12 cellular contexts compared by ENCODE assay signal in genomic region chr12:11771895-11772502, GRCh38.
DNase-seq lines count a peak whose midpoint lies in the region; ATAC-seq, FAIRE-seq and TF ChIP-seq lines count a peak whose summit lies in the region.
"Had no signal": no experiment of that assay in that cellular context is flagged by ENCODE, and none has a peak within 500 bp of the region (broad histone marks: within the 10 kb centered on the region; RNA-seq: fewer than 3 reads in every experiment).

No MANE protein-coding gene starts in this region.

- H3K4me3 ChIP-seq in brain microvascular endothelial cell (ENCODE audit: low read depth, low read length) (no peak overlapping the region), rectal smooth muscle tissue (ENCODE audit: low read length) (no peak overlapping the region), SK-N-SH (ENCODE audit: low read depth in 2 of 2, low read length in 1 of 2) (no peak overlapping the region)
- H3K4me3 ChIP-seq: spleen had no signal

- H4K20me1 ChIP-seq in SK-N-SH (ENCODE audit: insufficient read depth), result no peaks in the 10 kb centered on the region

- H3K27me3 ChIP-seq in brain microvascular endothelial cell (replicated peaks) (no peaks in the 10 kb centered on the region), rectal smooth muscle tissue (ENCODE audit: control insufficient read depth, insufficient read depth, low read length) (no peaks in the 10 kb centered on the region), SK-N-SH (ENCODE audit: insufficient read depth) (no peaks in the 10 kb centered on the region)
- H3K27me3 ChIP-seq: spleen had no signal

- no peak overlapping the region for H3K4me2 ChIP-seq in SK-N-SH

- POLR2A ChIA-PET in SK-N-SH (lab: Yijun Ruan, JAX), result no interaction called here

- TF ChIP-seq EP300 in SK-N-SH (IDR thresholded peaks at IDR 0.05; ENCODE audit: borderline replicate concordance in 1 of 2, low read depth in 1 of 2, low read length in 1 of 2), result no peak

- H3K9me2 ChIP-seq in SK-N-SH, result no peaks in the 10 kb centered on the region

- no peak overlapping the region for H2AFZ ChIP-seq in SK-N-SH (ENCODE audit: low read depth)

- 92% methylated on average over 3 of the region's 3 CpGs for WGBS in SK-N-SH (ENCODE audit: low lambda C conversion rate)

- no peak for ATAC-seq in GM21381 (IDR thresholded peaks at IDR 0.05; ENCODE audit: unreplicated experiment)

- H3K36me3 ChIP-seq in brain microvascular endothelial cell (replicated peaks) (no peaks in the 10 kb centered on the region), rectal smooth muscle tissue (ENCODE audit: control insufficient read depth, insufficient read depth, low read length) (peaks cover 3% of the 10 kb centered on the region), SK-N-SH (replicated peaks in 1 of 2; ENCODE audit: control insufficient read depth in 1 of 2, insufficient read depth in 2 of 2, low read length in 1 of 2) (peaks cover 6 to 13% of the 10 kb centered on the region in 2 experiments)

- peaks cover 59% of the 10 kb centered on the region for H3K79me2 ChIP-seq in SK-N-SH (ENCODE audit: insufficient read depth)

- CTCF ChIA-PET in SK-N-SH (lab: Yijun Ruan, JAX), result no interaction called here

- H3K9me3 ChIP-seq in SK-N-SH, result no peaks in the 10 kb centered on the region
- H3K9me3 ChIP-seq: spleen had no signal

- peak overlapping the region; percentile 52 for H3K27ac ChIP-seq in brain microvascular endothelial cell
- peak overlapping the region; percentile 22 for H3K27ac ChIP-seq in rectal smooth muscle tissue (ENCODE audit: low read depth, low read length)
- H3K27ac ChIP-seq in SK-N-SH (ENCODE audit: low read depth in 2 of 2, low read length in 1 of 2), result peak overlapping the region in 1 of 2 experiments; percentile 35; a peak in 1 of 4 replicates

- no peak for TF ChIP-seq RAD21 in SK-N-SH (IDR thresholded peaks at IDR 0.05; ENCODE audit: low read length)

- FAIRE-seq in GM12891 (lab: Jason Lieb, UNC), result peak; percentile 92
- FAIRE-seq: endothelial cell of umbilical vein had no signal

- no peak overlapping the region for H3K9ac ChIP-seq in rectal smooth muscle tissue (ENCODE audit: low read length)
- no peak overlapping the region for H3K9ac ChIP-seq in SK-N-SH

- H3F3A ChIP-seq in SK-N-SH (replicated peaks; ENCODE audit: insufficient read depth), result peaks cover 2% of the 10 kb centered on the region

- in situ Hi-C loops in brain microvascular endothelial cell (cut with HindIII; ENCODE audit: low pct_ligation_motif_present, low sequenced_read_pairs), result no loop called here

- no peak for DNase-seq in GM12891 (ENCODE audit: insufficient read length, low spot score)
- DNase-seq in HT1080 (ENCODE audit: low read depth), result peak; percentile 26
- DNase-seq in brain microvascular endothelial cell, result peak; percentile 41
- no peak for DNase-seq in SK-N-SH
- DNase-seq in iPS-NIHi11 (ENCODE audit: low spot score), result no peak
- DNase-seq: activated CD4-positive, alpha-beta T cell treated with anti-CD3 and anti-CD28 coated beads, Interleukin-2, amount 50 U/mL, for 1 hour; NCI-H1436; NCI-H82; spleen had no signal

- TF ChIP-seq CTCF in brain microvascular endothelial cell (IDR thresholded peaks at IDR 0.05; ENCODE audit: low read depth, low read length, missing control alignments), result no peak
- no peak for TF ChIP-seq CTCF in SK-N-SH (IDR thresholded peaks at IDR 0.05)

- no peak for TF ChIP-seq POLR2A in GM12891 (IDR thresholded peaks at IDR 0.05; ENCODE audit: low read depth, low read length)

- H3K4me1 ChIP-seq in rectal smooth muscle tissue (ENCODE audit: control insufficient read depth, insufficient read depth, low read length), result peaks cover 29% of the 10 kb centered on the region
- H3K4me1 ChIP-seq in SK-N-SH (ENCODE audit: control insufficient read depth in 1 of 2, insufficient read depth in 2 of 2, low read depth in 1 of 2, low read length in 1 of 2), result no peaks in the 10 kb centered on the region; a peak in 2 of 4 replicates

TF ChIP-seq in GM12891, 5 proteins besides CTCF, POLR2A, EP300 and RAD21:
- TF ChIP-seq POLR2AphosphoS5 (IDR thresholded peaks at IDR 0.05; ENCODE audit: low read depth, low read length), result no peak
- TF ChIP-seq POU2F2 (IDR thresholded peaks at IDR 0.05; ENCODE audit: low read depth, low read length), result no peak
- no peak for TF ChIP-seq TAF1 (IDR thresholded peaks at IDR 0.05; ENCODE audit: low read depth, low read length)
- TF ChIP-seq SPI1 (IDR thresholded peaks at IDR 0.05; ENCODE audit: low read depth, low read length), result no peak
- no peak for TF ChIP-seq PAX5 (IDR thresholded peaks at IDR 0.05; ENCODE audit: insufficient read depth, low read length, severe bottlenecking)

TF ChIP-seq in SK-N-SH, 30 proteins besides CTCF, POLR2A, EP300 and RAD21:
- TF ChIP-seq TEAD4 (IDR thresholded peaks at IDR 0.05; ENCODE audit: borderline replicate concordance, insufficient read depth) (no peak), EZH2phosphoT487 (IDR thresholded peaks at IDR 0.05; ENCODE audit: borderline replicate concordance, low read depth) (no peak), ZBTB33 (IDR thresholded peaks at IDR 0.05; ENCODE audit: borderline replicate concordance, low read depth) (no peak), MEF2A (IDR thresholded peaks at IDR 0.05; ENCODE audit: borderline replicate concordance, low read depth) (no peak), NRF1 (IDR thresholded peaks at IDR 0.05; ENCODE audit: low read depth, low read length) (no peak), SMC3 (IDR thresholded peaks at IDR 0.05; ENCODE audit: low read depth, low read length) (no peak), RFX5 (IDR thresholded peaks at IDR 0.05; ENCODE audit: low read length) (no peak), FOSL2 (IDR thresholded peaks at IDR 0.05; ENCODE audit: borderline replicate concordance, low read depth) (no peak), USF2 (IDR thresholded peaks at IDR 0.05; ENCODE audit: borderline replicate concordance, low read depth, low read length) (no peak), TCF12 (IDR thresholded peaks at IDR 0.05) (no peak), MAX (IDR thresholded peaks at IDR 0.05; ENCODE audit: low read depth) (no peak), ELF1 (IDR thresholded peaks at IDR 0.05) (no peak), PBX3 (IDR thresholded peaks at IDR 0.05) (no peak), FOXJ3 (CRISPR knock-in tag; IDR thresholded peaks at IDR 0.05) (no peak)

Comparison
In these comparisons a context has a peak if more than half of its experiments do, and no peak if none do; other contexts are left out.
1. DNase-seq: peak in HT1080 (single experiment) and brain microvascular endothelial cell (single experiment); none in GM12891 (single experiment), SK-N-SH (single experiment) and iPS-NIHi11 (single experiment).